In genomic region chr21:16422702-16423101, GRCh38 we compare ENCODE assay signal across 14 cellular contexts.
DNase-seq lines count a peak whose midpoint lies in the region; TF ChIP-seq lines count a peak whose summit lies in the region.
"Had no signal": no experiment of that assay in that cellular context is flagged by ENCODE, and none has a peak within 500 bp of the region (broad histone marks: within the 10 kb centered on the region; RNA-seq: fewer than 3 reads in every experiment).

No MANE protein-coding gene starts in this region.

- TF ChIP-seq CTCF in esophagus muscularis mucosa (IDR thresholded peaks at IDR 0.05) = no peak
- TF ChIP-seq CTCF in prostate gland (IDR thresholded peaks at IDR 0.05) = no peak

- WGBS in esophagus muscularis mucosa = 46% methylated on average over 2 of the region's 2 CpGs
- WGBS in prostate gland = 11% methylated on average over 2 of the region's 2 CpGs

- TF ChIP-seq POLR2A in esophagus muscularis mucosa (IDR thresholded peaks at IDR 0.05; ENCODE audit: low read depth) (no peak), prostate gland (IDR thresholded peaks at IDR 0.05) (no peak)

- H3K4me1 ChIP-seq in esophagus muscularis mucosa (peaks cover 12 to 23% (median 20%) of the 10 kb centered on the region in 4 donors), prostate gland (replicated peaks) (no peaks in the 10 kb centered on the region)

- H3K4me3 ChIP-seq in esophagus muscularis mucosa (peak overlapping the region in 2 of 4 donors; percentile 8 to 9), prostate gland (peak overlapping the region; percentile 35 to 37)

- in situ Hi-C loops in G401 (cut with HindIII; ENCODE audit: low sequenced_read_pairs) = no loop called here

- H3K27ac ChIP-seq in esophagus muscularis mucosa (replicated peaks in 1 of 4) (peak overlapping the region in 3 of 4 donors; percentile 7 to 33 (median 24)), prostate gland (peak overlapping the region; percentile 74 to 79)

- no peaks in the 10 kb centered on the region for H3K9me3 ChIP-seq in esophagus muscularis mucosa
- H3K9me3 ChIP-seq in prostate gland = no peaks in the 10 kb centered on the region

- intact Hi-C loops in esophagus muscularis mucosa (cut with DNase I) (no loop called here), prostate gland (cut with DNase I) (no loop called here)

- no peak for TF ChIP-seq EP300 in esophagus muscularis mucosa (IDR thresholded peaks at IDR 0.05)

- no peaks in the 10 kb centered on the region for H3K36me3 ChIP-seq in esophagus muscularis mucosa
- no peaks in the 10 kb centered on the region for H3K36me3 ChIP-seq in prostate gland

- DNase-seq in G401 (ENCODE audit: low spot score) (peak; percentile 45), OCI-M1 (lab: John Stamatoyannopoulos, UW) (peak; percentile 17), esophagus muscularis mucosa (ENCODE audit: extremely low spot score) (no peak), prostate gland (ENCODE audit: low spot score) (no peak), NCI-H2171 treated with DMSO at 0.1 percent for 48 hours (lab: John Stamatoyannopoulos, UW) (no peak), NCI-H2171 (lab: John Stamatoyannopoulos, UW) (no peak), globus pallidus (ENCODE audit: low spot score) (no peak), NCI-H1105 (lab: John Stamatoyannopoulos, UW) (no peak)
- DNase-seq: activated CD8-positive, alpha-beta memory T cell treated with anti-CD3 and anti-CD28 coated beads for 24 hours; CD4-positive, alpha-beta T cell; Karpas-422; naive B cell; NCI-H2081 treated with DMSO at 0.1 percent for 48 hours; stimulated activated naive CD8-positive, alpha-beta T cell treated with anti-CD3 and anti-CD28 coated beads, Interleukin-15, amount 100 ng/mL, for 72 hours had no signal

- H3K27me3 ChIP-seq in esophagus muscularis mucosa = no peaks in the 10 kb centered on the region
- no peaks in the 10 kb centered on the region for H3K27me3 ChIP-seq in prostate gland (replicated peaks; ENCODE audit: insufficient read depth)

Comparison
In these comparisons a context has a peak if more than half of its experiments do, and no peak if none do; other contexts are left out.
1. DNase-seq: peak in G401 (single experiment) and OCI-M1 (single experiment); none in esophagus muscularis mucosa (single experiment), prostate gland (single experiment), NCI-H2171 treated with DMSO at 0.1 percent for 48 hours (single experiment), NCI-H2171 (single experiment), globus pallidus (single experiment) and NCI-H1105 (single experiment).